ENCODE assay signal across 19 cellular contexts in the genomic region with DNA sequence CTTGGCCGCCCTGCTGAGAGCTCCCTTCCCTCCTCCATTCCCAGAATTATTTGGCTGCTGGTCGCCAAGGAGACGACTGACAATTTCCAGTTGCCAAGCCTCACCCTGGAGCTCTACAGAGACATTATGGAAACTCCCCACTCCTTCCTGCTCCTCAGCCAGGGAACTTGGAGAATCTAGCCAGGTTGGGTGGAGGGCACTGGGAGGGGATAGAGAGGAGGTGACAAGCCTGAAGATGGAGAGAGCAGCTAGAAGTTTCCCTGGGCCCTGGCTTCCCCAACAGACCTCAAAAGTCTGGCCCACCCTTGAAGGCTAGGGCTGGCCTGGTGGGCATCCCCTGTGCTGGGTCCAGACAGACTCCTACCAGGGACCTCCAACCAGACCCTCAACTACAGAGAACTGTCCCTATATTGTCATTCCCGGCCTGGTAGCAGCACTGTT. TPM values are rescaled to one million over a fixed set of nuclear protein-coding genes. Genes with fewer than 3 reads are reported as not detected.
DNase-seq lines count a peak whose midpoint lies in the region; ATAC-seq and TF ChIP-seq lines count a peak whose summit lies in the region.
"Had no signal": no experiment of that assay in that cellular context is flagged by ENCODE, and none has a peak within 500 bp of the region (broad histone marks: within the 10 kb centered on the region; RNA-seq: fewer than 3 reads in every experiment).

No MANE protein-coding gene starts in this region.

- H3K27ac ChIP-seq in DND-41 (ENCODE audit: low read length) (no peak overlapping the region), gastroesophageal sphincter (no peak overlapping the region), sigmoid colon (peak overlapping the region in 2 of 4 donors; percentile 14 to 45)
- H3K27ac ChIP-seq: ascending aorta, right lobe of liver, testis had no signal

- no peaks in the 10 kb centered on the region for H3K36me3 ChIP-seq in DND-41 (ENCODE audit: insufficient read depth, low read length)
- H3K36me3 ChIP-seq in gastroesophageal sphincter = no peaks in the 10 kb centered on the region
- H3K36me3 ChIP-seq in sigmoid colon = no peaks in the 10 kb centered on the region
- H3K36me3 ChIP-seq: ascending aorta, right lobe of liver had no signal

- no peak for DNase-seq in DND-41
- DNase-seq in NCI-H226 = peak; percentile 11
- peak; percentile 56 for DNase-seq in cardiac septum (ENCODE audit: low spot score)
- no peak for DNase-seq in omental fat pad (ENCODE audit: low spot score)
- DNase-seq in sigmoid colon = no peak
- DNase-seq: activated CD8-positive, alpha-beta memory T cell treated with anti-CD3 and anti-CD28 coated beads, Interleukin-2, amount 50 U/mL, for 4 hours; H7; NCI-H187 treated with DMSO at 0.1 percent for 48 hours; NCI-H774; right lobe of liver; stimulated activated CD4-positive, alpha-beta T cell treated with anti-CD3 and anti-CD28 coated beads, Interleukin-2, amount 100 ng/mL, for 48 hours; testis had no signal

- no peak for ATAC-seq in DND-41 (ENCODE audit: insufficient read depth, low read depth)
- peak; percentile 68 for ATAC-seq in omental fat pad (ENCODE audit: low FRiP score)
- no peak for ATAC-seq in gastroesophageal sphincter
- no peak for ATAC-seq in HG03095 (IDR thresholded peaks at IDR 0.05; ENCODE audit: unreplicated experiment)
- ATAC-seq in HG03460 (IDR thresholded peaks at IDR 0.05; ENCODE audit: unreplicated experiment) = no peak
- ATAC-seq: natural killer cell treated with Interleukin-12 subunit alpha and Interleukin-12 subunit beta and Interleukin-15 and Interleukin-18, amount 100 ng/mL, for 72 hours; right lobe of liver had no signal

- no peaks in the 10 kb centered on the region for H4K20me1 ChIP-seq in DND-41 (ENCODE audit: insufficient read depth, low read length)

- 20% methylated on average over 1 of the region's 4 CpGs; no CpG with 5 or more reads in 1 of the 2 donors for WGBS in gastroesophageal sphincter (ENCODE audit: low coverage in 1 of 2), 2 donors
- 67 to 73% methylated on average over 4 of the region's 4 CpGs for WGBS in sigmoid colon, 2 donors

- H3K27me3 ChIP-seq in DND-41 (ENCODE audit: insufficient read depth, low read length, poor library complexity) (no peaks in the 10 kb centered on the region), gastroesophageal sphincter (no peaks in the 10 kb centered on the region), sigmoid colon (no peaks in the 10 kb centered on the region)
- H3K27me3 ChIP-seq: ascending aorta, right lobe of liver, testis had no signal

- no peak overlapping the region for H3K4me2 ChIP-seq in DND-41 (ENCODE audit: insufficient read depth, low read length)

- no peaks in the 10 kb centered on the region for H3K79me2 ChIP-seq in DND-41 (ENCODE audit: insufficient read depth, low read length)

- H3K4me3 ChIP-seq in DND-41 (ENCODE audit: low read depth in 1 of 2, low read length in 2 of 2) (no peak overlapping the region), gastroesophageal sphincter (no peak overlapping the region), sigmoid colon (no peak overlapping the region)
- H3K4me3 ChIP-seq: ascending aorta, right lobe of liver, testis had no signal

- intact Hi-C loops in cardiac septum (cut with DNase I) = no loop called here
- intact Hi-C loops in sigmoid colon (cut with DNase I) = no loop called here

- no peak for TF ChIP-seq CTCF in DND-41 (IDR thresholded peaks at IDR 0.05; ENCODE audit: borderline replicate concordance, extremely low read depth, low read length, poor library complexity, severe bottlenecking)
- no peak for TF ChIP-seq CTCF in omental fat pad (IDR thresholded peaks at IDR 0.05)
- no peak for TF ChIP-seq CTCF in gastroesophageal sphincter (IDR thresholded peaks at IDR 0.05)
- no peak for TF ChIP-seq CTCF in sigmoid colon (IDR thresholded peaks at IDR 0.05)

- no peaks in the 10 kb centered on the region for H3K9me3 ChIP-seq in DND-41 (ENCODE audit: insufficient read depth, low read length, severe bottlenecking)
- no peaks in the 10 kb centered on the region for H3K9me3 ChIP-seq in gastroesophageal sphincter
- H3K9me3 ChIP-seq in sigmoid colon = no peaks in the 10 kb centered on the region
- H3K9me3 ChIP-seq: ascending aorta, right lobe of liver, testis had no signal

- H2AFZ ChIP-seq in DND-41 (ENCODE audit: low read depth, low read length) = peak overlapping the region; percentile 79; the same call in 1 of the 2 replicates

- TF ChIP-seq POLR2A in gastroesophageal sphincter (IDR thresholded peaks at IDR 0.05) (no peak), sigmoid colon (IDR thresholded peaks at IDR 0.05) (no peak)

- H3K4me1 ChIP-seq in DND-41 (ENCODE audit: insufficient read depth, low read length) (peaks cover 8% of the 10 kb centered on the region), gastroesophageal sphincter (peaks cover 0 to 15% (median 12%) of the 10 kb centered on the region in 3 donors), sigmoid colon (peaks cover 0 to 24% (median 8%) of the 10 kb centered on the region in 4 donors)
- H3K4me1 ChIP-seq: ascending aorta, right lobe of liver, testis had no signal

- no peak for TF ChIP-seq EP300 in gastroesophageal sphincter (IDR thresholded peaks at IDR 0.05)
- no peak for TF ChIP-seq EP300 in sigmoid colon (IDR thresholded peaks at IDR 0.05)

- no peak overlapping the region for H3K9ac ChIP-seq in DND-41 (ENCODE audit: low read depth, low read length)

RNA-seq across cellular contexts. Expression of gene VSIG10L2, which starts 6.7 kb away (rescaled TPM):
- total RNA-seq in cardiac septum = not detected
- under 1 TPM in 1 of 4 donors, not detected in 3; 0.32 TPM for total RNA-seq in omental fat pad
- not detected for total RNA-seq in gastroesophageal sphincter
- total RNA-seq in sigmoid colon = under 1 TPM in 1 of 4 donors, not detected in 3; 0.68 TPM
- polyA plus RNA-seq in sigmoid colon = not detected
- total RNA-seq: ascending aorta; H7; natural killer cell treated with Interleukin-12 subunit alpha and Interleukin-12 subunit beta and Interleukin-15 and Interleukin-18, amount 100 ng/mL, for 72 hours; T-helper 1 cell treated with Interleukin-12 subunit alpha and Interleukin-12 subunit beta and Interleukin-4 antibody, amounts not matched to agents 30 ng/mL and 1 ng/mL, for 36 hours; testis had no signal

RNA-seq across cellular contexts. Expression of gene DDX25, which starts 34.8 kb away (rescaled TPM):
- not detected for total RNA-seq in cardiac septum
- total RNA-seq in omental fat pad = 1 to 10 TPM in 1 of 4 donors, under 1 TPM in 1, not detected in 2; 0.60 to 2.5 TPM
- total RNA-seq in gastroesophageal sphincter = under 1 TPM in 1 of 4 donors, not detected in 3; 0.08 TPM
- total RNA-seq in sigmoid colon = 1 to 10 TPM in 1 of 4 donors, under 1 TPM in 3; 0.14 to 1.7 (median 0.44) TPM
- under 1 TPM in 2 of 3 donors, not detected in 1; 0.23 to 0.60 TPM for polyA plus RNA-seq in sigmoid colon
- total RNA-seq: ascending aorta; HT-29; natural killer cell treated with Interleukin-12 subunit alpha and Interleukin-12 subunit beta and Interleukin-15 and Interleukin-18, amount 100 ng/mL, for 72 hours; T-helper 1 cell treated with Interleukin-12 subunit alpha and Interleukin-12 subunit beta and Interleukin-4 antibody, amounts not matched to agents 30 ng/mL and 1 ng/mL, for 36 hours had no signal

RNA-seq across cellular contexts. Expression of gene PUS3, which starts 36.1 kb away (rescaled TPM):
- 7.1 TPM for total RNA-seq in cardiac septum
- 10 to 100 TPM in 2 of 4 donors, 1 to 10 TPM in 2; 7.3 to 12.2 (median 9.5) TPM for total RNA-seq in omental fat pad
- 10 to 100 TPM in 1 of 4 donors, 1 to 10 TPM in 3; 7.8 to 15.9 (median 9.1) TPM for total RNA-seq in gastroesophageal sphincter
- total RNA-seq in sigmoid colon = 10 to 100 TPM in 3 of 4 donors, 1 to 10 TPM in 1; 6.4 to 21.6 (median 11.9) TPM
- 1 to 10 TPM; 7.6 to 9.2 (median 7.8) TPM for polyA plus RNA-seq in sigmoid colon

RNA-seq across cellular contexts. Expression of gene HYLS1, which starts 51.6 kb away (rescaled TPM):
- 2.3 TPM for total RNA-seq in cardiac septum
- total RNA-seq in omental fat pad = 1 to 10 TPM; 2.6 to 4.9 (median 3.0) TPM
- total RNA-seq in gastroesophageal sphincter = 1 to 10 TPM; 4.2 to 9.8 (median 6.4) TPM
- total RNA-seq in sigmoid colon = 1 to 10 TPM; 6.1 to 8.7 (median 6.9) TPM
- polyA plus RNA-seq in sigmoid colon = 1 to 10 TPM; 3.0 to 4.6 (median 3.6) TPM

Comparison
In these comparisons a context has a peak if more than half of its experiments do, and no peak if none do; other contexts are left out.
1. DNase-seq: peak in NCI-H226 (single experiment) and cardiac septum (single experiment); none in DND-41 (single experiment), omental fat pad (single experiment) and sigmoid colon (single experiment).